1 cellular context compared by ENCODE assay signal in genomic region chr2:231452799-231453508, GRCh38.
TF ChIP-seq lines count a peak whose summit lies in the region.

No MANE protein-coding gene starts in this region.

TF ChIP-seq in H1, 55 proteins besides CTCF, POLR2A, EP300 and RAD21 (continued from another document):
- TF ChIP-seq CHD7 (IDR thresholded peaks at IDR 0.05; ENCODE audit: insufficient replicate concordance, low read length) = peak; percentile 6
- no peak for TF ChIP-seq KDM1A (IDR thresholded peaks at IDR 0.05; ENCODE audit: borderline replicate concordance, low read length)
- TF ChIP-seq HDAC2 (IDR thresholded peaks at IDR 0.05; ENCODE audit: borderline replicate concordance in 1 of 2, low read depth in 2 of 2, low read length in 2 of 2) = no peak
- peak; percentile 63 for TF ChIP-seq ASH2L (IDR thresholded peaks at IDR 0.05; ENCODE audit: low read length)
- TF ChIP-seq CHD2 (IDR thresholded peaks at IDR 0.05; ENCODE audit: low read length) = 0 out of 2 replicates have a peak, but pooled peaks have one; percentile 10
- TF ChIP-seq E2F6 (IDR thresholded peaks at IDR 0.05) = no peak; the same call in 1 of the 2 replicates
- TF ChIP-seq SP4 (IDR thresholded peaks at IDR 0.05; ENCODE audit: low read length) = 0 out of 2 replicates have a peak, but pooled peaks have one; percentile 70
- 0 out of 2 replicates have a peak, but pooled peaks have one; percentile 33 for TF ChIP-seq USF2 (IDR thresholded peaks at IDR 0.05; ENCODE audit: low read length)
- peak; percentile 73 for TF ChIP-seq POLR2AphosphoS5 (IDR thresholded peaks at IDR 0.05; ENCODE audit: low read depth, low read length)
- TF ChIP-seq SIRT6 (IDR thresholded peaks at IDR 0.05; ENCODE audit: low read length) = peak; percentile 54
- TF ChIP-seq SAP30 (IDR thresholded peaks at IDR 0.05; ENCODE audit: insufficient read depth, insufficient replicate concordance, low read length) = no peak
- TF ChIP-seq TAF1 (IDR thresholded peaks at IDR 0.05; ENCODE audit: low read depth, low read length) = no peak
- TF ChIP-seq SIX5 (IDR thresholded peaks at IDR 0.05; ENCODE audit: low read depth, low read length) = no peak
